In genomic region chr18:74819433-74820059, GRCh38 we compare ENCODE assay signal across 8 cellular contexts.
DNase-seq lines count a peak whose midpoint lies in the region; ATAC-seq and TF ChIP-seq lines count a peak whose summit lies in the region.

No MANE protein-coding gene starts in this region.

- H3K27ac ChIP-seq in VCaP (no peak overlapping the region), tibial nerve (no peak overlapping the region)

- H3K4me1 ChIP-seq in mucosa of descending colon (ENCODE audit: low read depth) (no peaks in the 10 kb centered on the region), tibial nerve (no peaks in the 10 kb centered on the region)

- no peak for TF ChIP-seq POLR2A in tibial nerve (IDR thresholded peaks at IDR 0.05)

- H3K4me3 ChIP-seq in mucosa of descending colon, result no peak overlapping the region
- H3K4me3 ChIP-seq in tibial nerve, result no peak overlapping the region

- no peaks in the 10 kb centered on the region for H3K27me3 ChIP-seq in tibial nerve

- intact Hi-C loops in mucosa of descending colon (cut with DNase I, micrococcal nuclease), result no loop called here

- peak; percentile 6 for DNase-seq in SIG-M5 treated with dmso at 0.1 percent for 504 hours (lab: John Stamatoyannopoulos, UW; ENCODE audit: unreplicated experiment)
- no peak for DNase-seq in SIG-M5 (lab: John Stamatoyannopoulos, UW)
- DNase-seq in mucosa of descending colon, result peak in 1 of 3 donors; percentile 12
- no peak for DNase-seq in T-helper 17 cell
- DNase-seq in NCI-H1092 (lab: John Stamatoyannopoulos, UW), result no peak
- DNase-seq in tibial nerve (ENCODE audit: low spot score in 2 of 2), result no peak

- WGBS in tibial nerve, 2 donors, result 82 to 84% methylated on average over 7 of the region's 7 CpGs

- no peaks in the 10 kb centered on the region for H3K9me3 ChIP-seq in mucosa of descending colon
- H3K9me3 ChIP-seq in T-helper 17 cell (ENCODE audit: control insufficient read depth, low read length, poor library complexity, severe bottlenecking), result no peaks in the 10 kb centered on the region
- peaks cover 0 to 3% (median 0%) of the 10 kb centered on the region in 4 donors for H3K9me3 ChIP-seq in tibial nerve

- H3K27ac Mint-ChIP-seq in T-helper 17 cell, result no peak overlapping the region

- no peaks in the 10 kb centered on the region for H3K4me1 Mint-ChIP-seq in T-helper 17 cell

- no peaks in the 10 kb centered on the region for H3K36me3 ChIP-seq in mucosa of descending colon (ENCODE audit: low read depth)
- peaks cover 0 to 4% (median 0%) of the 10 kb centered on the region in 3 donors for H3K36me3 ChIP-seq in tibial nerve

- peaks cover 2% of the 10 kb centered on the region for H3K36me3 Mint-ChIP-seq in T-helper 17 cell (ENCODE audit: low read depth)

- TF ChIP-seq EP300 in tibial nerve (IDR thresholded peaks at IDR 0.05), result no peak

- H3K27me3 Mint-ChIP-seq in T-helper 17 cell, result no peaks in the 10 kb centered on the region

- peak; percentile 40 for TF ChIP-seq CTCF in VCaP (conservative IDR thresholded peaks at IDR 0.05)
- TF ChIP-seq CTCF in mucosa of descending colon (IDR thresholded peaks at IDR 0.05), result no peak
- peak in 2 of 5 experiments; percentile 8 to 12 for TF ChIP-seq CTCF in tibial nerve (IDR thresholded peaks at IDR 0.05)

- no peak overlapping the region for H3K4me3 Mint-ChIP-seq in T-helper 17 cell

- ATAC-seq in HG03135 (IDR thresholded peaks at IDR 0.05; ENCODE audit: unreplicated experiment) (peak; percentile 71), mucosa of descending colon (peak; percentile 67), T-helper 17 cell (no peak)
